Comparison of ENCODE assay signal across 24 cellular contexts in genomic region chr16:84182680-84183571, GRCh38. TPM values are rescaled to one million over a fixed set of nuclear protein-coding genes. Genes with fewer than 3 reads are reported as not detected.
"Had no signal": no experiment of that assay in that cellular context is flagged by ENCODE, and none has a peak within 500 bp of the region (broad histone marks: within the 10 kb centered on the region; RNA-seq: fewer than 3 reads in every experiment).

No MANE protein-coding gene starts in this region.

- H3K27ac Mint-ChIP-seq: activated CD4-positive, alpha-beta memory T cell treated with anti-CD3 and anti-CD28 coated beads, Interleukin-2, amount 10 ng/mL, durations not matched to agents 7 days and 5 days; activated naive CD4-positive, alpha-beta T cell treated with anti-CD3 and anti-CD28 coated beads, Interleukin-2, amount 50 U/mL, for 24 hours; dendritic cell treated with granulocyte-macrophage colony-stimulating factor and Interleukin-4, amounts not matched to agents 40 ng/mL and 50 ng/mL, for 4 days; natural killer cell; progenitor cell of endocrine pancreas; T-helper 1 cell treated with Interleukin-12 subunit alpha and Interleukin-12 subunit beta and Interleukin-4 antibody, amounts not matched to agents 30 μg/mL and 1 μg/mL, for 36 hours had no signal

- H3K27me3 ChIP-seq: body of pancreas, gastroesophageal sphincter, left lung, suprapubic skin had no signal

- ATAC-seq: body of pancreas; gastroesophageal sphincter; left lung; natural killer cell; right cardiac atrium; stimulated activated naive CD8-positive, alpha-beta T cell treated with anti-CD3 and anti-CD28 coated beads, Interleukin-15, Interleukin-2, amounts not matched to agents 100 U/mL and 50 U/mL, for 24 hours had no signal

- H3K27ac ChIP-seq: left lung, suprapubic skin, WERI-Rb-1 had no signal

- H3K27me3 Mint-ChIP-seq: activated CD4-positive, alpha-beta memory T cell treated with anti-CD3 and anti-CD28 coated beads, Interleukin-2, amount 10 ng/mL, durations not matched to agents 7 days and 5 days; activated naive CD4-positive, alpha-beta T cell treated with anti-CD3 and anti-CD28 coated beads, Interleukin-2, amount 50 U/mL, for 24 hours; activated T-cell treated with anti-CD3 and anti-CD28 coated beads, Interleukin-2, amount 50 U/mL, for 24 hours; central memory CD8-positive, alpha-beta T cell; dendritic cell treated with granulocyte-macrophage colony-stimulating factor and Interleukin-4, amounts not matched to agents 40 ng/mL and 50 ng/mL, for 4 days; progenitor cell of endocrine pancreas had no signal

- H3K9me3 Mint-ChIP-seq: activated CD4-positive, alpha-beta memory T cell treated with anti-CD3 and anti-CD28 coated beads, Interleukin-2, amount 10 ng/mL, durations not matched to agents 7 days and 5 days; activated naive CD4-positive, alpha-beta T cell treated with anti-CD3 and anti-CD28 coated beads, Interleukin-2, amount 50 U/mL, for 24 hours; activated T-cell treated with anti-CD3 and anti-CD28 coated beads, Interleukin-2, amount 50 U/mL, for 24 hours; central memory CD8-positive, alpha-beta T cell; dendritic cell treated with granulocyte-macrophage colony-stimulating factor and Interleukin-4, amounts not matched to agents 40 ng/mL and 50 ng/mL, for 4 days; natural killer cell; T-helper 1 cell treated with Interleukin-12 subunit alpha and Interleukin-12 subunit beta and Interleukin-4 antibody, amounts not matched to agents 30 μg/mL and 1 μg/mL, for 36 hours had no signal

- H3K4me3 ChIP-seq: body of pancreas, gastroesophageal sphincter, left lung, suprapubic skin had no signal

- H3K4me3 Mint-ChIP-seq: activated CD4-positive, alpha-beta memory T cell treated with anti-CD3 and anti-CD28 coated beads, Interleukin-2, amount 10 ng/mL, durations not matched to agents 7 days and 5 days; activated naive CD4-positive, alpha-beta T cell treated with anti-CD3 and anti-CD28 coated beads, Interleukin-2, amount 50 U/mL, for 24 hours; activated T-cell treated with anti-CD3 and anti-CD28 coated beads, Interleukin-2, amount 50 U/mL, for 24 hours; central memory CD8-positive, alpha-beta T cell; dendritic cell treated with granulocyte-macrophage colony-stimulating factor and Interleukin-4, amounts not matched to agents 40 ng/mL and 50 ng/mL, for 4 days; natural killer cell; T-helper 1 cell treated with Interleukin-12 subunit alpha and Interleukin-12 subunit beta and Interleukin-4 antibody, amounts not matched to agents 30 μg/mL and 1 μg/mL, for 36 hours had no signal

- DNase-seq: activated CD4-positive, alpha-beta memory T cell treated with anti-CD3 and anti-CD28 coated beads, Interleukin-2, amount 10 ng/mL, durations not matched to agents 7 days and 5 days; activated effector memory CD4-positive, alpha-beta T cell treated with anti-CD3 and anti-CD28 coated beads, Interleukin-2, amount 50 U/mL, for 16 hours; activated T-cell treated with anti-CD3 and anti-CD28 coated beads, Interleukin-2, amount 50 U/mL, for 24 hours; body of pancreas; effector memory CD4-positive, alpha-beta T cell; islet precursor cell; mesendoderm; natural killer cell; small intestine; stimulated activated CD4-positive, alpha-beta T cell treated with anti-CD3 and anti-CD28 coated beads, Interleukin-4, amount 100 ng/mL, for 4 hours; stimulated activated CD8-positive, alpha-beta memory T cell treated with anti-CD3 and anti-CD28 coated beads, Interleukin-4, amount 100 ng/mL, for 48 hours; stimulated activated naive CD8-positive, alpha-beta T cell treated with anti-CD3 and anti-CD28 coated beads, Interleukin-15, Interleukin-2, amounts not matched to agents 100 U/mL and 50 U/mL, for 24 hours; WERI-Rb-1 had no signal

- H3K9me3 ChIP-seq: body of pancreas, gastroesophageal sphincter, left lung, suprapubic skin had no signal

- H3K36me3 Mint-ChIP-seq: natural killer cell had no signal

RNA-seq across cellular contexts. Expression of gene ADAD2, which starts 8.0 kb away (rescaled TPM):
- total RNA-seq: activated CD4-positive, alpha-beta memory T cell treated with anti-CD3 and anti-CD28 coated beads, Interleukin-2, amount 10 ng/mL, durations not matched to agents 7 days and 5 days; epithelial cell of proximal tubule; natural killer cell; progenitor cell of endocrine pancreas had no signal

RNA-seq across cellular contexts. Expression of gene DNAAF1, which starts 37.8 kb away (rescaled TPM):
- total RNA-seq: activated CD4-positive, alpha-beta memory T cell treated with anti-CD3 and anti-CD28 coated beads, Interleukin-2, amount 10 ng/mL, durations not matched to agents 7 days and 5 days; epithelial cell of proximal tubule had no signal

RNA-seq across cellular contexts. Expression of gene KCNG4, which starts 56.9 kb away (rescaled TPM):
- total RNA-seq: activated CD4-positive, alpha-beta memory T cell treated with anti-CD3 and anti-CD28 coated beads, Interleukin-2, amount 10 ng/mL, durations not matched to agents 7 days and 5 days; body of pancreas; epithelial cell of proximal tubule; gastroesophageal sphincter; left lung; natural killer cell; progenitor cell of endocrine pancreas; right cardiac atrium; suprapubic skin; ureter had no signal
- polyA plus RNA-seq: right cardiac atrium, small intestine had no signal
